Comparison of ENCODE assay signal across 8 cellular contexts in the genomic region with DNA sequence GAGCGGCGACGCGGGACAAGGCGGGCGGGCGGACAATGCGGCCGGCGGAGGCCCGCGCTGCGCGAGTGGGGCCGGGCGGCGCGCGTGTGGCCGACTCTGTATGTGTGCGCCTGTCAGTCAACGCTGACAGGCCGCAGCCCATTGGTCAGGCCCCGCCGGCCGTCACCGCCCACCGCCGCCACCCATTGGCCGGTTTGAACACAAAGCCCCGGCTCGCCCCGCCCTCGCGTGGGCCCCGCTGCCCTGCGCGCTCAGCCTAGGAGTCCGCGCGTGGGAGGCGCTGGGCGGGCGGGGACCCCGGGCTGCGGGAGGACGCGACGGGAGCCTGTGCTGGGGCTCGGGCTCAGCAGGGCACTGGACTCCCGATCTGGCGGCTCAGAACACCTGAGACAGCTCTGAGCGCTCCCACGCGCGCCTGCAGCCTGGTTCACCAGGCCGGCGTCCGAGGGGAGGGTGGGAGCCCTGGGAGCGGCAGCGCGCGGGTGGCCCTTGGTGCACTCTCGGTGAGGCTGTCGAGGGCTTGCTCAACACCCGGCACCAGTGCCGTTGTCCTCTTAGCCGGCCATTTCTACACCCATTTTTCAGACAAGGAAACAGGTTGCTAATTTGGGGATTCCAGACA. TPM values are rescaled to one million over a fixed set of nuclear protein-coding genes. Genes with fewer than 3 reads are reported as not detected.
DNase-seq lines count a peak whose midpoint lies in the region; ATAC-seq and TF ChIP-seq lines count a peak whose summit lies in the region.

A gene with protein sequence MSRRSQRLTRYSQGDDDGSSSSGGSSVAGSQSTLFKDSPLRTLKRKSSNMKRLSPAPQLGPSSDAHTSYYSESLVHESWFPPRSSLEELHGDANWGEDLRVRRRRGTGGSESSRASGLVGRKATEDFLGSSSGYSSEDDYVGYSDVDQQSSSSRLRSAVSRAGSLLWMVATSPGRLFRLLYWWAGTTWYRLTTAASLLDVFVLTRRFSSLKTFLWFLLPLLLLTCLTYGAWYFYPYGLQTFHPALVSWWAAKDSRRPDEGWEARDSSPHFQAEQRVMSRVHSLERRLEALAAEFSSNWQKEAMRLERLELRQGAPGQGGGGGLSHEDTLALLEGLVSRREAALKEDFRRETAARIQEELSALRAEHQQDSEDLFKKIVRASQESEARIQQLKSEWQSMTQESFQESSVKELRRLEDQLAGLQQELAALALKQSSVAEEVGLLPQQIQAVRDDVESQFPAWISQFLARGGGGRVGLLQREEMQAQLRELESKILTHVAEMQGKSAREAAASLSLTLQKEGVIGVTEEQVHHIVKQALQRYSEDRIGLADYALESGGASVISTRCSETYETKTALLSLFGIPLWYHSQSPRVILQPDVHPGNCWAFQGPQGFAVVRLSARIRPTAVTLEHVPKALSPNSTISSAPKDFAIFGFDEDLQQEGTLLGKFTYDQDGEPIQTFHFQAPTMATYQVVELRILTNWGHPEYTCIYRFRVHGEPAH (minus strand): TSS at position 88 of the 622 bp plus-strand sequence. CDS start 3,370 bp downstream, outside the sequence.

- peak; percentile 17 for TF ChIP-seq POLR2A in breast epithelium (IDR thresholded peaks at IDR 0.05)

- intact Hi-C loops in breast epithelium (cut with DNase I; ENCODE audit: low total_unique reads), result loop anchor here (10.0 kb wide), 1 partner anchor 51 kb away; a partner anchor contains a TSS

- peaks cover 4 to 20% of the 10 kb centered on the region in 2 donors for H3K4me1 ChIP-seq in breast epithelium

- H3K9me3 ChIP-seq in WERI-Rb-1 (ENCODE audit: severe bottlenecking) (no peaks in the 10 kb centered on the region), breast epithelium (no peaks in the 10 kb centered on the region)

- no peaks in the 10 kb centered on the region for H3K27me3 ChIP-seq in WERI-Rb-1 (ENCODE audit: insufficient read depth, low read depth, severe bottlenecking)
- H3K27me3 ChIP-seq in breast epithelium, result no peaks in the 10 kb centered on the region

- H3K36me3 ChIP-seq in WERI-Rb-1 (peaks cover 27% of the 10 kb centered on the region), breast epithelium (no peaks in the 10 kb centered on the region)

- no peak for TF ChIP-seq CTCF in WERI-Rb-1 (IDR thresholded peaks at IDR 0.05; ENCODE audit: low read depth, low read length)
- TF ChIP-seq CTCF in breast epithelium (IDR thresholded peaks at IDR 0.05), result no peak

- peak; percentile 65 for ATAC-seq in HG02588 (IDR thresholded peaks at IDR 0.05; ENCODE audit: unreplicated experiment)

- DNase-seq in DMS79 treated with DMSO at 0.1 percent for 48 hours (lab: John Stamatoyannopoulos, UW) (peak; percentile 35), DMS79 (lab: John Stamatoyannopoulos, UW) (no peak), NCI-H146 (lab: John Stamatoyannopoulos, UW) (peak; percentile 72), WERI-Rb-1 (peak; percentile 89), breast epithelium (ENCODE audit: low spot score in 2 of 2) (peak; percentile 93 to 95), iPS-NIHi11 (ENCODE audit: low spot score) (peak; percentile 98)

- H3K27ac ChIP-seq in WERI-Rb-1 (peak within 1 kb of the TSS; percentile 93), breast epithelium (peak within 1 kb of the TSS; percentile 96 to 100), skin epidermis (peak within 1 kb of the TSS; percentile 44 to 97 (median 89))

- H3K4me3 ChIP-seq in WERI-Rb-1 (ENCODE audit: low read depth, low read length) (peak within 1 kb of the TSS; percentile 85), breast epithelium (peak within 1 kb of the TSS; percentile 56 to 99 (median 75)), skin epidermis (peak within 1 kb of the TSS; percentile 49 to 80 (median 69))

RNA-seq across cellular contexts. Expression of the gene that starts here (rescaled TPM):
- 100 to 1,000 TPM; 173 to 577 (median 266) TPM for total RNA-seq in breast epithelium
